13 cellular contexts compared by ENCODE assay signal in genomic region chr9:123568691-123569342, GRCh38.
DNase-seq lines count a peak whose midpoint lies in the region; ATAC-seq and TF ChIP-seq lines count a peak whose summit lies in the region.
"Had no signal": no experiment of that assay in that cellular context is flagged by ENCODE, and none has a peak within 500 bp of the region (broad histone marks: within the 10 kb centered on the region; RNA-seq: fewer than 3 reads in every experiment).

No MANE protein-coding gene starts in this region.

- no peak for TF ChIP-seq POLR2A in heart left ventricle (IDR thresholded peaks at IDR 0.05)

- peak; percentile 52 for DNase-seq in DMS79 treated with DMSO at 0.1 percent for 48 hours (lab: John Stamatoyannopoulos, UW)
- no peak for DNase-seq in DMS79 (lab: John Stamatoyannopoulos, UW)
- DNase-seq in SK-N-SH = peak; percentile 42
- DNase-seq in heart left ventricle = peak in 2 of 5 donors; percentile 13 to 33
- peak; percentile 84 for DNase-seq in smooth muscle cell of the brain vasculature (ENCODE audit: low read depth, low spot score)
- no peak for DNase-seq in Kasumi-1 (lab: John Stamatoyannopoulos, UW)
- no peak for DNase-seq in brain microvascular endothelial cell
- DNase-seq: activated CD4-positive, alpha-beta memory T cell treated with anti-CD3 and anti-CD28 coated beads for 36 hours; activated naive CD8-positive, alpha-beta T cell treated with anti-CD3 and anti-CD28 coated beads, Interleukin-2, amount 10 ng/mL, durations not matched to agents 7 days and 5 days; glutamatergic neuron; stimulated activated CD4-positive, alpha-beta T cell treated with anti-CD3 and anti-CD28 coated beads, Interleukin-1b, Interleukin-23, amount 100 ng/mL, for 48 hours had no signal

- H3K36me3 ChIP-seq in SK-N-SH (replicated peaks in 1 of 2; ENCODE audit: control insufficient read depth in 1 of 2, insufficient read depth in 2 of 2, low read length in 1 of 2) (no peaks in the 10 kb centered on the region), heart left ventricle (no peaks in the 10 kb centered on the region), brain microvascular endothelial cell (replicated peaks) (no peaks in the 10 kb centered on the region)

- no peak overlapping the region for H2AFZ ChIP-seq in SK-N-SH (ENCODE audit: low read depth)

- peak in 1 of 2 experiments; percentile 51; a peak in 1 of 4 replicates for TF ChIP-seq EP300 in SK-N-SH (IDR thresholded peaks at IDR 0.05; ENCODE audit: borderline replicate concordance in 1 of 2, low read depth in 1 of 2, low read length in 1 of 2)

- CTCF ChIA-PET in SK-N-SH (lab: Yijun Ruan, JAX) = interaction anchor here (1.2 to 1.7 kb wide), 4 partner anchors 10 to 472 kb away, joined by 5 to 8 read pairs (median 6); no protein-coding TSS in a partner anchor

- H3K27ac ChIP-seq in SK-N-SH (ENCODE audit: low read depth in 2 of 2, low read length in 1 of 2) = peak overlapping the region in 1 of 2 experiments; percentile 76; a peak in 2 of 4 replicates
- H3K27ac ChIP-seq in heart left ventricle = peak overlapping the region in 3 of 12 donors; percentile 1 to 11 (median 10)
- no peak overlapping the region for H3K27ac ChIP-seq in brain microvascular endothelial cell
- H3K27ac ChIP-seq: 22Rv1 had no signal

- ATAC-seq in heart left ventricle = peak; percentile 71 to 79 (median 75)
- ATAC-seq in HG03025 (IDR thresholded peaks at IDR 0.05; ENCODE audit: low FRiP score, unreplicated experiment) = no peak

- no peaks in the 10 kb centered on the region for H3K27me3 ChIP-seq in SK-N-SH (ENCODE audit: insufficient read depth)
- H3K27me3 ChIP-seq in heart left ventricle = no peaks in the 10 kb centered on the region
- no peaks in the 10 kb centered on the region for H3K27me3 ChIP-seq in brain microvascular endothelial cell (replicated peaks)

- TF ChIP-seq CTCF in SK-N-SH (IDR thresholded peaks at IDR 0.05) (no peak), heart left ventricle (IDR thresholded peaks at IDR 0.05) (no peak), brain microvascular endothelial cell (IDR thresholded peaks at IDR 0.05; ENCODE audit: low read depth, low read length, missing control alignments) (no peak)

- in situ Hi-C loops in brain microvascular endothelial cell (cut with HindIII; ENCODE audit: low pct_ligation_motif_present, low sequenced_read_pairs) = no loop called here

- POLR2A ChIA-PET in SK-N-SH (lab: Yijun Ruan, JAX) = interaction anchor here (0.7 kb wide), 1 partner anchor 11 kb away, joined by 3 read pairs; no protein-coding TSS in a partner anchor

- H3K4me3 ChIP-seq in SK-N-SH (ENCODE audit: low read depth in 2 of 2, low read length in 1 of 2) = peak overlapping the region in 1 of 2 experiments; percentile 9; a peak in 2 of 4 replicates
- H3K4me3 ChIP-seq in heart left ventricle = no peak overlapping the region
- no peak overlapping the region for H3K4me3 ChIP-seq in brain microvascular endothelial cell (ENCODE audit: low read depth, low read length)

- no peaks in the 10 kb centered on the region for H3K79me2 ChIP-seq in SK-N-SH (ENCODE audit: insufficient read depth)

- no peaks in the 10 kb centered on the region for H4K20me1 ChIP-seq in SK-N-SH (ENCODE audit: insufficient read depth)

- no peaks in the 10 kb centered on the region for H3K9me3 ChIP-seq in SK-N-SH
- H3K9me3 ChIP-seq in heart left ventricle = no peaks in the 10 kb centered on the region

- H3F3A ChIP-seq in SK-N-SH (replicated peaks; ENCODE audit: insufficient read depth) = peaks cover under 1% of the 10 kb centered on the region

- WGBS in SK-N-SH (ENCODE audit: low lambda C conversion rate) = 44% methylated on average over 12 of the region's 12 CpGs
- WGBS in heart left ventricle, 4 donors = 40 to 58% (median 43%) methylated on average over 12 of the region's 12 CpGs

- H3K9ac ChIP-seq in SK-N-SH = no peak overlapping the region

- H3K4me1 ChIP-seq in SK-N-SH (ENCODE audit: control insufficient read depth in 1 of 2, insufficient read depth in 2 of 2, low read depth in 1 of 2, low read length in 1 of 2) (peaks cover 3 to 15% of the 10 kb centered on the region in 2 experiments; a peak in 3 of 4 replicates), heart left ventricle (peaks cover 0 to 14% (median 6%) of the 10 kb centered on the region in 12 donors)

- intact Hi-C loops in heart left ventricle (cut with DNase I) = no loop called here

- TF ChIP-seq RAD21 in SK-N-SH (IDR thresholded peaks at IDR 0.05; ENCODE audit: low read length) = peak; percentile 21

- H3K4me2 ChIP-seq in SK-N-SH = 0 out of 2 replicates have a peak overlapping the region, but pooled peaks have one; percentile 7

- no peaks in the 10 kb centered on the region; the same call in 1 of the 2 replicates for H3K9me2 ChIP-seq in SK-N-SH

TF ChIP-seq in SK-N-SH, 30 proteins besides CTCF, POLR2A, EP300 and RAD21:
- TF ChIP-seq RFX5 (IDR thresholded peaks at IDR 0.05; ENCODE audit: low read length) (no peak), USF1 (IDR thresholded peaks at IDR 0.05; ENCODE audit: borderline replicate concordance, low read depth) (no peak), MAX (IDR thresholded peaks at IDR 0.05; ENCODE audit: low read depth) (no peak), FOXJ3 (CRISPR knock-in tag; IDR thresholded peaks at IDR 0.05) (no peak), TCF12 (IDR thresholded peaks at IDR 0.05) (0 out of 2 replicates have a peak, but pooled peaks have one; percentile 6), FOXM1 (IDR thresholded peaks at IDR 0.05; ENCODE audit: low read depth) (no peak), IRF3 (IDR thresholded peaks at IDR 0.05; ENCODE audit: low read depth, low read length) (no peak)

Comparison
In these comparisons a context has a peak if more than half of its experiments do, and no peak if none do; other contexts are left out.
1. DNase-seq: peak in DMS79 treated with DMSO at 0.1 percent for 48 hours (single experiment), SK-N-SH (single experiment) and smooth muscle cell of the brain vasculature (single experiment); none in DMS79 (single experiment), Kasumi-1 (0 of 2) and brain microvascular endothelial cell (single experiment).